ENCODE assay signal across 9 cellular contexts in genomic region chr18:13629841-13630747, GRCh38.
DNase-seq lines count a peak whose midpoint lies in the region; ATAC-seq and TF ChIP-seq lines count a peak whose summit lies in the region.
"Had no signal": no experiment of that assay in that cellular context is flagged by ENCODE, and none has a peak within 500 bp of the region (broad histone marks: within the 10 kb centered on the region; RNA-seq: fewer than 3 reads in every experiment).

No MANE protein-coding gene starts in this region.

- peak overlapping the region; percentile 10 to 51 (median 22) for H3K4me3 Mint-ChIP-seq in brain

- H3K27ac ChIP-seq in KMS-11 (no peak overlapping the region), RWPE2 (ENCODE audit: poor library complexity, severe bottlenecking) (no peak overlapping the region)
- H3K27ac ChIP-seq: epithelial cell of prostate had no signal

- in situ Hi-C loops in G401 (cut with HindIII; ENCODE audit: low sequenced_read_pairs), result no loop called here

- no peaks in the 10 kb centered on the region for H3K36me3 Mint-ChIP-seq in brain

- no peak overlapping the region; the same call in 1 of the 2 replicates for H3K9ac ChIP-seq in KMS-11

- H3K36me3 ChIP-seq in KMS-11 (ENCODE audit: insufficient read depth), result no peaks in the 10 kb centered on the region
- no peaks in the 10 kb centered on the region for H3K36me3 ChIP-seq in RWPE2 (ENCODE audit: low read depth)

- H3K4me1 ChIP-seq in KMS-11 (ENCODE audit: low read depth, poor library complexity, severe bottlenecking), result peaks cover 12% of the 10 kb centered on the region
- no peaks in the 10 kb centered on the region for H3K4me1 ChIP-seq in RWPE2 (ENCODE audit: insufficient read depth, poor library complexity, severe bottlenecking)

- peak overlapping the region; percentile 50 to 75 (median 57) for H3K27ac Mint-ChIP-seq in brain

- ATAC-seq in GM21447 (IDR thresholded peaks at IDR 0.05; ENCODE audit: unreplicated experiment) (peak; percentile 74), RWPE2 (ENCODE audit: low read depth) (peak; percentile 95), GM19324 (IDR thresholded peaks at IDR 0.05; ENCODE audit: low FRiP score, unreplicated experiment) (no peak)

- no peaks in the 10 kb centered on the region for H3K79me2 ChIP-seq in KMS-11 (ENCODE audit: insufficient read depth, low read depth)

- H3K4me1 Mint-ChIP-seq in brain, result peaks cover 43% of the 10 kb centered on the region

- peak overlapping the region; percentile 31; the same call in 1 of the 2 replicates for H3K4me2 ChIP-seq in KMS-11

- H3K9me3 Mint-ChIP-seq in brain, result peaks cover 0 to 17% (median 6%) of the 10 kb centered on the region in 5 experiments

- H3K9me3 ChIP-seq in RWPE2 (ENCODE audit: severe bottlenecking), result no peaks in the 10 kb centered on the region

- no peaks in the 10 kb centered on the region for H3K27me3 ChIP-seq in KMS-11 (ENCODE audit: insufficient read depth, low read depth)
- no peaks in the 10 kb centered on the region for H3K27me3 ChIP-seq in RWPE2 (ENCODE audit: insufficient read depth, poor library complexity, severe bottlenecking)

- H2AFZ ChIP-seq in KMS-11 (ENCODE audit: low read depth), result peak overlapping the region; percentile 1; the same call in 1 of the 2 replicates

- peak; percentile 92 for TF ChIP-seq CTCF in KMS-11 (conservative IDR thresholded peaks at IDR 0.05; ENCODE audit: low read depth, low read length)
- peak; percentile 79 for TF ChIP-seq CTCF in RWPE2 (IDR thresholded peaks at IDR 0.05; ENCODE audit: poor library complexity, severe bottlenecking)
- TF ChIP-seq CTCF in brain (conservative IDR thresholded peaks at IDR 0.05), result peak; percentile 94 to 98

- H4K20me1 ChIP-seq in KMS-11 (ENCODE audit: insufficient read depth), result no peaks in the 10 kb centered on the region

- H3K4me3 ChIP-seq in KMS-11 (IDR thresholded peaks at IDR 0.05; ENCODE audit: insufficient read depth, low read depth, low read length) (no peak overlapping the region), RWPE2 (ENCODE audit: severe bottlenecking) (no peak overlapping the region), skeletal muscle cell (ENCODE audit: low read depth, low read length) (no peak overlapping the region)

- peak; percentile 89 for DNase-seq in G401 (ENCODE audit: low spot score)
- DNase-seq in RWPE2 (ENCODE audit: low spot score), result no peak
- peak; percentile 30 for DNase-seq in iPS DF 4.7 (ENCODE audit: extremely low read depth, low spot score)
- DNase-seq in skeletal muscle cell (ENCODE audit: low read depth), result peak; percentile 16

- H3K27me3 Mint-ChIP-seq in brain, result peaks cover 3% of the 10 kb centered on the region
